In the genomic region with DNA sequence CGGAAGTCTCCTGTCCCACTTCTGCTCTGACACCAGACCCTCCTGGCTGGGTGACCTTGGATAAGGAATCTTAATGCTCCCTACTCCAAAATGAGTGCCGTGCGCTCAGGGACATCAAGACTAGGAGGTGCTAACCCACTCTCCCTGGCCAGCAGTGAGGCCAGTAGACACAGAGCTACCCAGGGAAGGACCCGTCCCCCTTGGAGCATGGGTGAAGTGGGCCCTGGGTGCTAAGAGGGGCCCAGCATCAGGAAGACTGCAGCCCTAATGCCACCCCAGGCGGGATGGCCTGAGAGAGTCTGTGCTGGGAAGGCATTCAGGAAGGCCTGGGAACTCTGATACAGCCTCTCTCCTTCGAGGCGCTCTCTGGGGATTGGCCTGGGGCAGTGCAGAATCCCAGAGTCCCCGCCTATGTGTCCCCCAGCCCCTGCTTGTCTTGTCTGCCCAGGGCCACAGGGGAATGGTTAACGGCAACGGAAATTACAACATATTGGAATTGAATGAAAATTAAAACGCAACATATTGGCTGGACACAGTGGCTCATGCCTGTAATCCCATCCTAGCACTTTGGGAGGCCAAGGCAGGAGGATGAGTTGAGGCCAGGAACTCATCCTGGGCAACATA, we compare ENCODE assay signal across 19 cellular contexts. TPM values are rescaled to one million over a fixed set of nuclear protein-coding genes. Genes with fewer than 3 reads are reported as not detected.
"Had no signal": no experiment of that assay in that cellular context is flagged by ENCODE, and none has a peak within 500 bp of the region (broad histone marks: within the 10 kb centered on the region; RNA-seq: fewer than 3 reads in every experiment).

No MANE protein-coding gene starts in this region.

- H3K36me3 ChIP-seq: breast epithelium, heart right ventricle had no signal

- H3K9me3 Mint-ChIP-seq: activated B cell treated with CpG ODN at 0.5 μM for 24 hours; activated CD4-positive, alpha-beta T cell treated with anti-CD3 and anti-CD28 coated beads, Interleukin-2, amount 10 ng/mL, durations not matched to agents 7 days and 5 days; memory B cell; nephron; stimulated activated naive CD8-positive, alpha-beta T cell treated with anti-CD3 and anti-CD28 coated beads, Interleukin-15, Interleukin-2, amounts not matched to agents 100 ng/mL and 50 ng/mL, for 24 hours; T-helper 2 cell treated with Interferon-gamma antibody and Interleukin-4, amounts not matched to agents 5 μg/mL and 100 μg/mL, for 36 hours had no signal

- H3K9me3 ChIP-seq: breast epithelium, heart right ventricle, testis had no signal

- H3K27me3 Mint-ChIP-seq: stimulated activated naive CD8-positive, alpha-beta T cell treated with anti-CD3 and anti-CD28 coated beads, Interleukin-15, Interleukin-2, amounts not matched to agents 100 ng/mL and 50 ng/mL, for 24 hours had no signal

- H3K4me3 ChIP-seq: breast epithelium, heart right ventricle, testis had no signal

- H3K4me1 ChIP-seq: breast epithelium had no signal

- H3K27me3 ChIP-seq: breast epithelium, testis had no signal

- H3K27ac ChIP-seq: breast epithelium, heart right ventricle, testis had no signal

- H3K4me3 Mint-ChIP-seq: activated B cell treated with CpG ODN at 0.5 μM for 24 hours; activated CD4-positive, alpha-beta T cell treated with anti-CD3 and anti-CD28 coated beads, Interleukin-2, amount 10 ng/mL, durations not matched to agents 7 days and 5 days; memory B cell; nephron; stimulated activated naive CD8-positive, alpha-beta T cell treated with anti-CD3 and anti-CD28 coated beads, Interleukin-15, Interleukin-2, amounts not matched to agents 100 ng/mL and 50 ng/mL, for 24 hours; T-helper 2 cell treated with Interferon-gamma antibody and Interleukin-4, amounts not matched to agents 5 μg/mL and 100 μg/mL, for 36 hours had no signal

- H3K27ac Mint-ChIP-seq: activated B cell treated with CpG ODN at 0.5 μM for 24 hours; activated CD4-positive, alpha-beta T cell treated with anti-CD3 and anti-CD28 coated beads, Interleukin-2, amount 10 ng/mL, durations not matched to agents 7 days and 5 days; memory B cell; nephron; progenitor cell of endocrine pancreas; stimulated activated naive CD8-positive, alpha-beta T cell treated with anti-CD3 and anti-CD28 coated beads, Interleukin-15, Interleukin-2, amounts not matched to agents 100 ng/mL and 50 ng/mL, for 24 hours; T-helper 2 cell treated with Interferon-gamma antibody and Interleukin-4, amounts not matched to agents 5 μg/mL and 100 μg/mL, for 36 hours had no signal

- DNase-seq: activated B cell treated with CpG ODN at 0.5 μM for 24 hours; activated CD4-positive, alpha-beta T cell treated with anti-CD3 and anti-CD28 coated beads, Interleukin-2, amount 10 ng/mL, durations not matched to agents 7 days and 5 days; activated naive CD4-positive, alpha-beta T cell treated with Interleukin-2 at 50 U/mL for 16 hours; activated T-cell treated with anti-CD3 and anti-CD28 coated beads for 4 hours; anterior cingulate cortex; heart right ventricle; occipital lobe; SW 1271; testis had no signal

- ATAC-seq: heart right ventricle, right cardiac atrium had no signal

RNA-seq across cellular contexts. Expression of a gene that starts 29.7 kb away (rescaled TPM):
- total RNA-seq: breast epithelium, cerebellum, dermis microvascular lymphatic vessel endothelial cell, frontal cortex, occipital lobe, testis had no signal
- polyA plus RNA-seq: heart right ventricle, right cardiac atrium had no signal
